Comparison of ENCODE assay signal across 8 cellular contexts in the genomic region with DNA sequence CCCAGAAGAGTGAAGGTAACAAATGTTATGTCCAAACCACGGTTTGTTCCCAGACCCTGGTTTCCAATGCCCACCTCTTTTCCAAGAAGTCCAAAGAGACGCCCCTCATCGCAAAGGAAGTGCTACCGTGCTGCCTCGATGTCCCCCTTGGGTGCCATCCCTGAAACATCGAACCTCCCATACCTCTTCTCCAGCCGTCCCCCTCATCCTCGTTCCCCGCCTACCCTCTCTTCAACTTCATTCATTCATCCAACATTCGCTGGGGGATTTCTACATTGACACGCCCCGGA. TPM values are rescaled to one million over a fixed set of nuclear protein-coding genes. Genes with fewer than 3 reads are reported as not detected.
DNase-seq lines count a peak whose midpoint lies in the region; ATAC-seq and TF ChIP-seq lines count a peak whose summit lies in the region.

No MANE protein-coding gene starts in this region.

- ATAC-seq in DND-41 (ENCODE audit: insufficient read depth, low read depth): no peak
- ATAC-seq in GM21737 (IDR thresholded peaks at IDR 0.05; ENCODE audit: unreplicated experiment): no peak
- ATAC-seq in HG02610 (IDR thresholded peaks at IDR 0.05; ENCODE audit: unreplicated experiment): no peak
- no peak for ATAC-seq in GM21529 (IDR thresholded peaks at IDR 0.05; ENCODE audit: unreplicated experiment)

- H3K27ac Mint-ChIP-seq in IgD-negative memory B cell: peak overlapping the region; percentile 88 to 95 (median 93)

- H2AFZ ChIP-seq in DND-41 (ENCODE audit: low read depth, low read length) (peak overlapping the region; percentile 77), neuronal stem cell (ENCODE audit: low read length) (peak overlapping the region; percentile 99)

- no peaks in the 10 kb centered on the region for H3K27me3 ChIP-seq in DND-41 (ENCODE audit: insufficient read depth, low read length, poor library complexity)
- no peaks in the 10 kb centered on the region for H3K27me3 ChIP-seq in dorsolateral prefrontal cortex
- H3K27me3 ChIP-seq in neuronal stem cell (ENCODE audit: control insufficient read depth in 3 of 3, insufficient read depth in 3 of 3, low read depth in 1 of 3, low read length in 3 of 3): no peaks in the 10 kb centered on the region

- peaks cover 18% of the 10 kb centered on the region for H3K36me3 ChIP-seq in DND-41 (ENCODE audit: insufficient read depth, low read length)
- peaks cover 0 to 33% of the 10 kb centered on the region in 2 donors for H3K36me3 ChIP-seq in neuronal stem cell (replicated peaks in 1 of 2; ENCODE audit: control insufficient read depth in 2 of 2, insufficient read depth in 2 of 2, low read length in 2 of 2)

- H3K36me3 Mint-ChIP-seq in IgD-negative memory B cell: peaks cover 5% of the 10 kb centered on the region

- H2BK5ac ChIP-seq in neuronal stem cell (ENCODE audit: low read length): no peak overlapping the region

- no CpG with 5 or more reads among the region's 12 CpGs for WGBS in neuronal stem cell (ENCODE audit: extremely low coverage in 2 of 2, insufficient read length in 2 of 2, insufficient replicate concordance in 1 of 2), 2 donors

- no peak overlapping the region for H3K4ac ChIP-seq in neuronal stem cell (ENCODE audit: low read length)

- H3K79me1 ChIP-seq in neuronal stem cell (ENCODE audit: low read depth, low read length): no peaks in the 10 kb centered on the region

- no peak overlapping the region for H2BK120ac ChIP-seq in neuronal stem cell (ENCODE audit: low read depth, low read length)

- no peak overlapping the region for H2AK5ac ChIP-seq in neuronal stem cell (ENCODE audit: low read depth, low read length)

- H3K9me3 Mint-ChIP-seq in IgD-negative memory B cell: no peaks in the 10 kb centered on the region

- H4K20me1 ChIP-seq in DND-41 (ENCODE audit: insufficient read depth, low read length): no peaks in the 10 kb centered on the region

- TF ChIP-seq CTCF in DND-41 (IDR thresholded peaks at IDR 0.05; ENCODE audit: borderline replicate concordance, extremely low read depth, low read length, poor library complexity, severe bottlenecking): no peak
- no peak for TF ChIP-seq CTCF in dorsolateral prefrontal cortex (IDR thresholded peaks at IDR 0.05 in 54 of 56, conservative IDR thresholded peaks at IDR 0.05 in 2 of 56; ENCODE audit: low read depth in 1 of 56, partially characterized antibody in 56 of 56)

- DNase-seq in DND-41 (no peak), dorsolateral prefrontal cortex (no peak), neuronal stem cell (ENCODE audit: low spot score) (no peak), caudate nucleus (lab: John Stamatoyannopoulos, UW) (no peak)

- H3K9ac ChIP-seq in DND-41 (ENCODE audit: low read depth, low read length): peak overlapping the region; percentile 73
- H3K9ac ChIP-seq in neuronal stem cell (ENCODE audit: low read depth, low read length, poor library complexity): peak overlapping the region; percentile 94

- H3K18ac ChIP-seq in neuronal stem cell (ENCODE audit: low read length): peak overlapping the region; percentile 96

- peak overlapping the region; percentile 91 to 99 (median 98) for H3K4me3 Mint-ChIP-seq in IgD-negative memory B cell

- H3K9me3 ChIP-seq in DND-41 (ENCODE audit: insufficient read depth, low read length, severe bottlenecking) (no peaks in the 10 kb centered on the region), neuronal stem cell (replicated peaks in 1 of 2; ENCODE audit: control insufficient read depth in 2 of 2, insufficient read depth in 1 of 2, low read depth in 1 of 2, low read length in 2 of 2) (no peaks in the 10 kb centered on the region)

- no peak overlapping the region for H4K91ac ChIP-seq in neuronal stem cell (ENCODE audit: low read depth, low read length, poor library complexity)

- no peak overlapping the region for H4K8ac ChIP-seq in neuronal stem cell (ENCODE audit: low read depth, low read length)

- peak overlapping the region; percentile 96 for H3K23ac ChIP-seq in neuronal stem cell (ENCODE audit: low read depth, low read length, poor library complexity)

- H2BK12ac ChIP-seq in neuronal stem cell (ENCODE audit: low read length): no peak overlapping the region

- H3K4me2 ChIP-seq in DND-41 (ENCODE audit: insufficient read depth, low read length): peak overlapping the region; percentile 67
- peak overlapping the region; percentile 77 for H3K4me2 ChIP-seq in neuronal stem cell (ENCODE audit: insufficient read depth, low read length, poor library complexity, severe bottlenecking)

- H3K27me3 Mint-ChIP-seq in IgD-negative memory B cell: no peaks in the 10 kb centered on the region

- H3K4me1 ChIP-seq in DND-41 (ENCODE audit: insufficient read depth, low read length) (peaks cover 24% of the 10 kb centered on the region), neuronal stem cell (ENCODE audit: control insufficient read depth in 2 of 2, insufficient read depth in 1 of 2, low read depth in 1 of 2, low read length in 2 of 2) (peaks cover 0 to 2% of the 10 kb centered on the region in 2 donors)

- H3K4me3 ChIP-seq in DND-41 (ENCODE audit: low read depth in 1 of 2, low read length in 2 of 2): peak overlapping the region; percentile 38 to 65
- peak overlapping the region; percentile 46 to 80 (median 68) for H3K4me3 ChIP-seq in dorsolateral prefrontal cortex
- peak overlapping the region; percentile 86 to 89 for H3K4me3 ChIP-seq in neuronal stem cell (ENCODE audit: low read length in 2 of 2)

- H3K79me2 ChIP-seq in DND-41 (ENCODE audit: insufficient read depth, low read length): peaks cover 41% of the 10 kb centered on the region

- H2BK15ac ChIP-seq in neuronal stem cell (ENCODE audit: low read length): no peak overlapping the region

- intact Hi-C loops in dorsolateral prefrontal cortex (cut with DNase I): loop anchor here in 1 of 2 donors (10.0 kb wide), 1 partner anchor 61 kb away; a partner anchor contains a TSS

- peaks cover 18 to 22% (median 22%) of the 10 kb centered on the region in 3 donors for H3K4me1 Mint-ChIP-seq in IgD-negative memory B cell

- peak overlapping the region; percentile 84 for H3K27ac ChIP-seq in DND-41 (ENCODE audit: low read length)
- H3K27ac ChIP-seq in dorsolateral prefrontal cortex: peak overlapping the region in 49 of 59 donors; percentile 1 to 85 (median 62)
- H3K27ac ChIP-seq in neuronal stem cell (replicated peaks; ENCODE audit: low read length): no peak overlapping the region
- H3K27ac ChIP-seq in caudate nucleus (ENCODE audit: low read depth, low read length): no peak overlapping the region

- H3K14ac ChIP-seq in neuronal stem cell (ENCODE audit: low read length): no peak overlapping the region

RNA-seq across cellular contexts. Expression of a gene that starts 0.5 kb away (rescaled TPM):
- 4.7 TPM for polyA plus RNA-seq in IgD-negative memory B cell
- 10 to 100 TPM in 80 of 120 experiments, 1 to 10 TPM in 40; 5.6 to 21.1 (median 11.3) TPM for total RNA-seq in dorsolateral prefrontal cortex
- polyA plus RNA-seq in neuronal stem cell (2013, experiment 1 of 2): 14.8 TPM
- polyA plus RNA-seq in neuronal stem cell (2013, experiment 2 of 2): 13.9 TPM

RNA-seq across cellular contexts. Expression of a gene that starts 30.7 kb away (rescaled TPM):
- polyA plus RNA-seq in IgD-negative memory B cell: 39.7 TPM
- 100 to 1,000 TPM in 108 of 120 experiments, 10 to 100 TPM in 12; 67.2 to 209 (median 137) TPM for total RNA-seq in dorsolateral prefrontal cortex
- 17.3 TPM for polyA plus RNA-seq in neuronal stem cell (2013, experiment 1 of 2)
- polyA plus RNA-seq in neuronal stem cell (2013, experiment 2 of 2): 18.3 TPM

Comparison
In these comparisons a context has a peak if more than half of its experiments do, and no peak if none do; other contexts are left out.
1. H3K27ac ChIP-seq: peak in DND-41 (single experiment) and dorsolateral prefrontal cortex (49 of 59); none in neuronal stem cell (single experiment) and caudate nucleus (single experiment).
2. Peak in every context shown above with its lines, with median percentiles within 50 percentile points of each other: H3K4me3 ChIP-seq.